Comparison of ENCODE assay signal across 29 cellular contexts in the genomic region with DNA sequence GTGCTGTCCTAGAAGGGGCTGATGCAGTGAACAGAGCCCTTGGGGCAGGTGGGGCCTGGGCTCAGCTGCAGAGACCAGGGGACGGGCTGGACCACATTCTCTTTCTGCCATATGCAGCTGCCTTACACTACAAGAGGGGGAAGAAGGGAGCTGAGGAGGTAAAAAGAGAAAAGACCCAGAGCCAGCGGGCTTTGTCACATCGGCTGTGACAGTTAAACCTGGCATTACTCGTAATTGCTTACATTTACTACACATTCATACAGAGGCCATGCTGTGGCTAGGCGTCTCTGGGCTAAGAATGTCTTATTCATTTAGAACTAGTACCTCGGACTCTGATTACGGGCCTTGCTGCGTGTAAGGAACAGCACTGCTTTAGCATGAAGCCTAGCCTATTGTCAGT. TPM values are rescaled to one million over a fixed set of nuclear protein-coding genes. Genes with fewer than 3 reads are reported as not detected.
DNase-seq lines count a peak whose midpoint lies in the region; ATAC-seq and TF ChIP-seq lines count a peak whose summit lies in the region.
"Had no signal": no experiment of that assay in that cellular context is flagged by ENCODE, and none has a peak within 500 bp of the region (broad histone marks: within the 10 kb centered on the region; RNA-seq: fewer than 3 reads in every experiment).

No MANE protein-coding gene starts in this region.

- no peaks in the 10 kb centered on the region for H3K9me3 ChIP-seq in colonic mucosa
- no peaks in the 10 kb centered on the region for H3K9me3 ChIP-seq in esophagus muscularis mucosa
- no peaks in the 10 kb centered on the region for H3K9me3 ChIP-seq in lung (ENCODE audit: control insufficient read depth in 2 of 2, insufficient read depth in 1 of 2, low read length in 1 of 2)
- H3K9me3 ChIP-seq: A549, BE2C, BLaER1 had no signal

- H3K27ac Mint-ChIP-seq in activated CD8-positive, alpha-beta T cell treated with anti-CD3 and anti-CD28 coated beads, Interleukin-2, amount 10 ng/mL, durations not matched to agents 7 days and 5 days, result no peak overlapping the region
- H3K27ac Mint-ChIP-seq in activated CD8-positive, alpha-beta T cell treated with anti-CD3 and anti-CD28 coated beads for 36 hours, result no peak overlapping the region
- H3K27ac Mint-ChIP-seq: CD14-positive monocyte; CD4-positive, alpha-beta memory T cell; CD4-positive, CD25-positive, alpha-beta regulatory T cell; CD8-positive, alpha-beta memory T cell had no signal

- H3K27ac ChIP-seq in colonic mucosa, result no peak overlapping the region
- H3K27ac ChIP-seq in esophagus muscularis mucosa (replicated peaks in 1 of 4), result no peak overlapping the region
- H3K27ac ChIP-seq in lung (ENCODE audit: low read depth in 1 of 2, low read length in 1 of 2), result no peak overlapping the region
- H3K27ac ChIP-seq: 22Rv1, A549, BLaER1 had no signal

- peak; percentile 9 for DNase-seq in activated CD8-positive, alpha-beta T cell treated with anti-CD3 and anti-CD28 coated beads, Interleukin-2, amount 10 ng/mL, durations not matched to agents 7 days and 5 days
- DNase-seq in activated CD8-positive, alpha-beta T cell treated with anti-CD3 and anti-CD28 coated beads for 36 hours, result no peak
- DNase-seq in colonic mucosa, result peak; percentile 9
- peak; percentile 75 for DNase-seq in esophagus muscularis mucosa (ENCODE audit: extremely low spot score)
- DNase-seq in lung (ENCODE audit: low spot score), result peak; percentile 14
- DNase-seq in AG20443 (ENCODE audit: low spot score), result no peak
- DNase-seq: BE2C; C1 segment of cervical spinal cord; CD4-positive, alpha-beta memory T cell; CD4-positive, CD25-positive, alpha-beta regulatory T cell; CD8-positive, alpha-beta memory T cell; COR-L47; DMS 273 treated with DMSO at 0.1 percent for 48 hours; DMS153; DMS53; DMS79; DND-41; EL; GDM1 had no signal

- no peak for ATAC-seq in activated CD8-positive, alpha-beta T cell treated with anti-CD3 and anti-CD28 coated beads, Interleukin-2, amount 10 ng/mL, durations not matched to agents 7 days and 5 days
- no peak for ATAC-seq in activated CD8-positive, alpha-beta T cell treated with anti-CD3 and anti-CD28 coated beads for 36 hours
- ATAC-seq in lung (ENCODE audit: insufficient read depth, low FRiP score) (no peak), HG03342 (IDR thresholded peaks at IDR 0.05; ENCODE audit: unreplicated experiment) (no peak), HG03159 (IDR thresholded peaks at IDR 0.05; ENCODE audit: unreplicated experiment) (no peak)
- ATAC-seq: A549, GM12878 had no signal

- POLR2A ChIA-PET in activated CD8-positive, alpha-beta T cell treated with anti-CD3 and anti-CD28 coated beads, Interleukin-2, amount 10 ng/mL, durations not matched to agents 7 days and 5 days (lab: Charles Lee), result no interaction called here
- POLR2A ChIA-PET in activated CD8-positive, alpha-beta T cell treated with anti-CD3 and anti-CD28 coated beads for 36 hours (lab: Charles Lee), result interaction anchor here (0.7 kb wide), 1 partner anchor 9 kb away, joined by 3 read pairs; no protein-coding TSS in a partner anchor

- intact Hi-C loops in activated CD8-positive, alpha-beta T cell treated with anti-CD3 and anti-CD28 coated beads for 36 hours (cut with micrococcal nuclease), result no loop called here
- intact Hi-C loops in colonic mucosa (cut with DNase I) (no loop called here), esophagus muscularis mucosa (cut with DNase I) (no loop called here)

- no peak overlapping the region for H3K9ac ChIP-seq in colonic mucosa (ENCODE audit: low read depth in 2 of 2, low read length in 2 of 2)
- H3K9ac ChIP-seq: BLaER1 had no signal

- TF ChIP-seq EP300 in esophagus muscularis mucosa (IDR thresholded peaks at IDR 0.05), result no peak

- WGBS in esophagus muscularis mucosa, result 81% methylated on average over 8 of the region's 8 CpGs
- 89 to 92% methylated on average over 8 of the region's 8 CpGs for whole genome bisulfite sequencing in lung, 2 donors

- no peaks in the 10 kb centered on the region for H3K36me3 Mint-ChIP-seq in activated CD8-positive, alpha-beta T cell treated with anti-CD3 and anti-CD28 coated beads, Interleukin-2, amount 10 ng/mL, durations not matched to agents 7 days and 5 days (ENCODE audit: low read depth)
- H3K36me3 Mint-ChIP-seq in activated CD8-positive, alpha-beta T cell treated with anti-CD3 and anti-CD28 coated beads for 36 hours (ENCODE audit: low read depth), result no peaks in the 10 kb centered on the region
- H3K36me3 Mint-ChIP-seq: CD14-positive monocyte; CD4-positive, alpha-beta memory T cell; CD4-positive, CD25-positive, alpha-beta regulatory T cell had no signal

- H3K27me3 Mint-ChIP-seq in activated CD8-positive, alpha-beta T cell treated with anti-CD3 and anti-CD28 coated beads, Interleukin-2, amount 10 ng/mL, durations not matched to agents 7 days and 5 days (ENCODE audit: low read depth), result peaks cover 20% of the 10 kb centered on the region
- H3K27me3 Mint-ChIP-seq in activated CD8-positive, alpha-beta T cell treated with anti-CD3 and anti-CD28 coated beads for 36 hours, result peaks cover 9% of the 10 kb centered on the region

- no peaks in the 10 kb centered on the region for H3K4me1 Mint-ChIP-seq in activated CD8-positive, alpha-beta T cell treated with anti-CD3 and anti-CD28 coated beads, Interleukin-2, amount 10 ng/mL, durations not matched to agents 7 days and 5 days (ENCODE audit: low read depth)
- no peaks in the 10 kb centered on the region for H3K4me1 Mint-ChIP-seq in activated CD8-positive, alpha-beta T cell treated with anti-CD3 and anti-CD28 coated beads for 36 hours (ENCODE audit: low read depth)
- H3K4me1 Mint-ChIP-seq: CD14-positive monocyte; CD4-positive, alpha-beta memory T cell; CD4-positive, CD25-positive, alpha-beta regulatory T cell; CD8-positive, alpha-beta memory T cell had no signal

- no peaks in the 10 kb centered on the region for H3K4me1 ChIP-seq in colonic mucosa
- no peaks in the 10 kb centered on the region for H3K4me1 ChIP-seq in esophagus muscularis mucosa
- H3K4me1 ChIP-seq in lung (ENCODE audit: control insufficient read depth in 2 of 2, insufficient read depth in 2 of 2, low read length in 2 of 2), result no peaks in the 10 kb centered on the region
- H3K4me1 ChIP-seq: A549, BE2C, BLaER1 had no signal

- H3K36me3 ChIP-seq in colonic mucosa, result no peaks in the 10 kb centered on the region
- no peaks in the 10 kb centered on the region for H3K36me3 ChIP-seq in esophagus muscularis mucosa
- H3K36me3 ChIP-seq in lung (ENCODE audit: control insufficient read depth in 2 of 2, insufficient read depth in 2 of 2, low read length in 2 of 2), result no peaks in the 10 kb centered on the region
- H3K36me3 ChIP-seq: BE2C, BLaER1 had no signal

- TF ChIP-seq CTCF in activated CD8-positive, alpha-beta T cell treated with anti-CD3 and anti-CD28 coated beads for 36 hours (IDR thresholded peaks at IDR 0.05), result no peak
- no peak for TF ChIP-seq CTCF in colonic mucosa (IDR thresholded peaks at IDR 0.05)
- no peak for TF ChIP-seq CTCF in esophagus muscularis mucosa (IDR thresholded peaks at IDR 0.05)
- no peak for TF ChIP-seq CTCF in lung (IDR thresholded peaks at IDR 0.05; ENCODE audit: control extremely low read depth, extremely low read depth)

- H3K4me3 Mint-ChIP-seq in activated CD8-positive, alpha-beta T cell treated with anti-CD3 and anti-CD28 coated beads, Interleukin-2, amount 10 ng/mL, durations not matched to agents 7 days and 5 days, result no peak overlapping the region
- no peak overlapping the region for H3K4me3 Mint-ChIP-seq in activated CD8-positive, alpha-beta T cell treated with anti-CD3 and anti-CD28 coated beads for 36 hours
- H3K4me3 Mint-ChIP-seq: CD14-positive monocyte; CD4-positive, alpha-beta memory T cell; CD4-positive, CD25-positive, alpha-beta regulatory T cell; CD8-positive, alpha-beta memory T cell had no signal

- H3K4me3 ChIP-seq in colonic mucosa (no peak overlapping the region), esophagus muscularis mucosa (no peak overlapping the region), lung (no peak overlapping the region)
- H3K4me3 ChIP-seq: A549, BLaER1, GM12878 had no signal

- no peaks in the 10 kb centered on the region for H3K9me3 Mint-ChIP-seq in activated CD8-positive, alpha-beta T cell treated with anti-CD3 and anti-CD28 coated beads, Interleukin-2, amount 10 ng/mL, durations not matched to agents 7 days and 5 days (ENCODE audit: insufficient read depth)
- H3K9me3 Mint-ChIP-seq in activated CD8-positive, alpha-beta T cell treated with anti-CD3 and anti-CD28 coated beads for 36 hours, result no peaks in the 10 kb centered on the region
- H3K9me3 Mint-ChIP-seq: CD4-positive, alpha-beta memory T cell; CD8-positive, alpha-beta memory T cell had no signal

- CTCF ChIA-PET in activated CD8-positive, alpha-beta T cell treated with anti-CD3 and anti-CD28 coated beads, Interleukin-2, amount 10 ng/mL, durations not matched to agents 7 days and 5 days (lab: Charles Lee), result no interaction called here
- CTCF ChIA-PET in activated CD8-positive, alpha-beta T cell treated with anti-CD3 and anti-CD28 coated beads for 36 hours (lab: Charles Lee), result no interaction called here

- TF ChIP-seq POLR2A in esophagus muscularis mucosa (IDR thresholded peaks at IDR 0.05; ENCODE audit: low read depth), result no peak

- H3K27me3 ChIP-seq in colonic mucosa (no peaks in the 10 kb centered on the region), esophagus muscularis mucosa (peaks cover 0 to 29% (median 0%) of the 10 kb centered on the region in 4 donors), lung (ENCODE audit: control insufficient read depth, insufficient read depth) (no peaks in the 10 kb centered on the region)
- H3K27me3 ChIP-seq: BE2C, BLaER1 had no signal

RNA-seq across cellular contexts. Expression of a gene that starts 12.8 kb away (rescaled TPM):
- not detected for total RNA-seq in activated CD8-positive, alpha-beta T cell treated with anti-CD3 and anti-CD28 coated beads, Interleukin-2, amount 10 ng/mL, durations not matched to agents 7 days and 5 days
- not detected for total RNA-seq in activated CD8-positive, alpha-beta T cell treated with anti-CD3 and anti-CD28 coated beads for 36 hours
- total RNA-seq in colonic mucosa (under 1 TPM in 1 of 2 donors, not detected in 1; 0.54 TPM), esophagus muscularis mucosa (under 1 TPM in 1 of 4 donors, not detected in 3; 0.33 TPM), lung (not detected)
- polyA plus RNA-seq in lung, result not detected
- total RNA-seq: A172; CD4-positive, alpha-beta memory T cell; CD4-positive, CD25-positive, alpha-beta regulatory T cell; CD8-positive, alpha-beta memory T cell; Daoy; G401; GM12878 had no signal
- polyA plus RNA-seq: A549; CD14-positive monocyte; CD4-positive, alpha-beta memory T cell; CD4-positive, CD25-positive, alpha-beta regulatory T cell; CD8-positive, alpha-beta memory T cell; GM12878 had no signal

RNA-seq across cellular contexts. Expression of a gene that starts 43.6 kb away (rescaled TPM):
- total RNA-seq in activated CD8-positive, alpha-beta T cell treated with anti-CD3 and anti-CD28 coated beads, Interleukin-2, amount 10 ng/mL, durations not matched to agents 7 days and 5 days, result not detected
- total RNA-seq in activated CD8-positive, alpha-beta T cell treated with anti-CD3 and anti-CD28 coated beads for 36 hours, result not detected
- total RNA-seq in colonic mucosa (not detected), esophagus muscularis mucosa (not detected), lung (not detected)
- polyA plus RNA-seq in lung, result not detected
- total RNA-seq: A172; CD4-positive, alpha-beta memory T cell; CD4-positive, CD25-positive, alpha-beta regulatory T cell; CD8-positive, alpha-beta memory T cell; Daoy; G401; GM12878 had no signal
- polyA plus RNA-seq: A549; CD14-positive monocyte; CD4-positive, alpha-beta memory T cell; CD4-positive, CD25-positive, alpha-beta regulatory T cell; CD8-positive, alpha-beta memory T cell; GM12878 had no signal

RNA-seq across cellular contexts. Expression of a gene that starts 43.7 kb away (rescaled TPM):
- total RNA-seq in activated CD8-positive, alpha-beta T cell treated with anti-CD3 and anti-CD28 coated beads, Interleukin-2, amount 10 ng/mL, durations not matched to agents 7 days and 5 days, result not detected
- not detected for total RNA-seq in activated CD8-positive, alpha-beta T cell treated with anti-CD3 and anti-CD28 coated beads for 36 hours
- not detected for total RNA-seq in colonic mucosa
- total RNA-seq in esophagus muscularis mucosa, result not detected
- not detected for total RNA-seq in lung
- not detected for polyA plus RNA-seq in lung
- total RNA-seq: A172; CD4-positive, alpha-beta memory T cell; CD4-positive, CD25-positive, alpha-beta regulatory T cell; CD8-positive, alpha-beta memory T cell; Daoy; G401; GM12878 had no signal
- polyA plus RNA-seq: A549; CD14-positive monocyte; CD4-positive, alpha-beta memory T cell; CD4-positive, CD25-positive, alpha-beta regulatory T cell; CD8-positive, alpha-beta memory T cell; GM12878 had no signal

RNA-seq across cellular contexts. Expression of a gene that starts 58.9 kb away (rescaled TPM):
- not detected for total RNA-seq in activated CD8-positive, alpha-beta T cell treated with anti-CD3 and anti-CD28 coated beads, Interleukin-2, amount 10 ng/mL, durations not matched to agents 7 days and 5 days
- total RNA-seq in activated CD8-positive, alpha-beta T cell treated with anti-CD3 and anti-CD28 coated beads for 36 hours, result under 1 TPM; 0.50 to 0.67 TPM
- total RNA-seq in colonic mucosa, result 10 to 100 TPM in 1 of 2 donors, under 1 TPM in 1; 0.86 to 10.3 TPM
- under 1 TPM in 1 of 4 donors, not detected in 3; 0.50 TPM for total RNA-seq in esophagus muscularis mucosa
- 10 to 100 TPM in 1 of 2 donors, 1 to 10 TPM in 1; 2.1 to 15.1 TPM for total RNA-seq in lung
- 10 to 100 TPM in 1 of 2 donors, 1 to 10 TPM in 1; 2.1 to 19.4 TPM for polyA plus RNA-seq in lung
- total RNA-seq: A172; CD4-positive, alpha-beta memory T cell; CD4-positive, CD25-positive, alpha-beta regulatory T cell had no signal
- polyA plus RNA-seq: CD14-positive monocyte; CD4-positive, alpha-beta memory T cell; CD4-positive, CD25-positive, alpha-beta regulatory T cell; CD8-positive, alpha-beta memory T cell had no signal

Comparison
In these comparisons a context has a peak if more than half of its experiments do, and no peak if none do; other contexts are left out.
1. DNase-seq: peak in activated CD8-positive, alpha-beta T cell treated with anti-CD3 and anti-CD28 coated beads, Interleukin-2, amount 10 ng/mL, durations not matched to agents 7 days and 5 days (single experiment), colonic mucosa (single experiment), esophagus muscularis mucosa (single experiment) and lung (single experiment); none in activated CD8-positive, alpha-beta T cell treated with anti-CD3 and anti-CD28 coated beads for 36 hours (single experiment) and AG20443 (single experiment).